In genomic region chr5:143031781-143032724, GRCh38 we compare ENCODE assay signal across 23 cellular contexts.
DNase-seq lines count a peak whose midpoint lies in the region; ATAC-seq, FAIRE-seq and TF ChIP-seq lines count a peak whose summit lies in the region.
"Had no signal": no experiment of that assay in that cellular context is flagged by ENCODE, and none has a peak within 500 bp of the region (broad histone marks: within the 10 kb centered on the region; RNA-seq: fewer than 3 reads in every experiment).

No MANE protein-coding gene starts in this region.

- H3K79me1 ChIP-seq in H1 (ENCODE audit: low read depth, low read length) = no peaks in the 10 kb centered on the region

- CTCF ChIA-PET in SK-N-SH (lab: Yijun Ruan, JAX) (interaction anchor here (0.6 to 1.8 kb wide), 6 partner anchors 7 to 371 kb away, joined by 3 to 6 read pairs (median 3); partner anchors contain the start of gene NR3C1), H1 (lab: Charles Lee; ENCODE audit: partially characterized antibody) (interaction anchor here (1.2 to 1.3 kb wide), 2 partner anchors 8 to 13 kb away, joined by 4 read pairs; no protein-coding TSS in a partner anchor)
- CTCF ChIA-PET in CD4-positive, alpha-beta T cell (lab: Charles Lee) = interaction anchor here (0.5 to 0.6 kb wide), 2 partner anchors 16 to 914 kb away, joined by 3 read pairs; no protein-coding TSS in a partner anchor

- H3K18ac ChIP-seq in H1 (ENCODE audit: extremely low read depth, low read length) = 0 out of 2 replicates have a peak overlapping the region, but pooled peaks have one; percentile 39

- H3K27ac Mint-ChIP-seq in CD4-positive, alpha-beta T cell = no peak overlapping the region
- H3K27ac Mint-ChIP-seq: dendritic cell treated with granulocyte-macrophage colony-stimulating factor and Interleukin-4, amounts not matched to agents 40 ng/mL and 50 ng/mL, for 4 days; type B pancreatic cell had no signal

- H2BK5ac ChIP-seq in H1 (ENCODE audit: low read depth, low read length) = no peak overlapping the region; the same call in 1 of the 2 replicates

- H3K27me3 ChIP-seq in SK-N-SH (ENCODE audit: insufficient read depth) (no peaks in the 10 kb centered on the region), H1 (replicated peaks in 1 of 4; ENCODE audit: control insufficient read depth in 3 of 4, extremely low read depth in 1 of 4, insufficient read depth in 3 of 4, low read length in 3 of 4) (no peaks in the 10 kb centered on the region; a peak in 1 of 7 replicates), small intestine (ENCODE audit: control insufficient read depth in 2 of 2, insufficient read depth in 2 of 2, low read length in 2 of 2) (no peaks in the 10 kb centered on the region)
- H3K27me3 ChIP-seq in CD4-positive, alpha-beta T cell (ENCODE audit: control insufficient read depth, insufficient read depth, low read length) = no peaks in the 10 kb centered on the region
- H3K27me3 ChIP-seq: brain microvascular endothelial cell, gastroesophageal sphincter had no signal

- no peaks in the 10 kb centered on the region for H3K23me2 ChIP-seq in H1 (ENCODE audit: low read depth, low read length)

- H2BK120ac ChIP-seq in H1 (replicated peaks; ENCODE audit: low read depth, low read length) = no peak overlapping the region

- H3K27me3 Mint-ChIP-seq in CD4-positive, alpha-beta T cell = no peaks in the 10 kb centered on the region
- H3K27me3 Mint-ChIP-seq: activated T-cell treated with anti-CD3 and anti-CD28 coated beads, Interleukin-2, amount 50 U/mL, for 24 hours; CD4-positive, alpha-beta memory T cell; dendritic cell treated with granulocyte-macrophage colony-stimulating factor and Interleukin-4, amounts not matched to agents 40 ng/mL and 50 ng/mL, for 4 days; type B pancreatic cell had no signal

- H3K4me3 ChIP-seq in SK-N-SH (ENCODE audit: low read depth in 2 of 2, low read length in 1 of 2) (no peak overlapping the region), H1 (ENCODE audit: extremely low read depth in 1 of 4, insufficient read depth in 2 of 4, low read depth in 3 of 4, low read length in 4 of 4) (no peak overlapping the region), small intestine (ENCODE audit: low read depth in 1 of 2, low read length in 2 of 2) (no peak overlapping the region)
- H3K4me3 ChIP-seq: gastroesophageal sphincter, HAP-1 had no signal

- no peak overlapping the region for H3K4me3 Mint-ChIP-seq in CD4-positive, alpha-beta T cell
- H3K4me3 Mint-ChIP-seq: activated T-cell treated with anti-CD3 and anti-CD28 coated beads, Interleukin-2, amount 50 U/mL, for 24 hours; dendritic cell treated with granulocyte-macrophage colony-stimulating factor and Interleukin-4, amounts not matched to agents 40 ng/mL and 50 ng/mL, for 4 days; type B pancreatic cell had no signal

- TF ChIP-seq RAD21 in SK-N-SH (IDR thresholded peaks at IDR 0.05; ENCODE audit: low read length) (peak; percentile 5; the same call in 1 of the 2 replicates), H1 (IDR thresholded peaks at IDR 0.05 in 1 of 2, conservative IDR thresholded peaks at IDR 0.05 in 1 of 2; ENCODE audit: low read depth in 2 of 2, low read length in 2 of 2) (no peak)

- no peak overlapping the region for H3K14ac ChIP-seq in H1 (ENCODE audit: insufficient read length)

- intact Hi-C loops in head of caudate nucleus (cut with DNase I) = no loop called here
- intact Hi-C loops in CD4-positive, alpha-beta T cell (cut with DNase I, micrococcal nuclease) = loop anchor here in 1 of 2 experiments (5.0 kb wide), 1 partner anchor 795 kb away; no protein-coding TSS in a partner anchor

- no peaks in the 10 kb centered on the region for H3K9me2 ChIP-seq in SK-N-SH

- H3K9me3 ChIP-seq in SK-N-SH (no peaks in the 10 kb centered on the region), H1 (ENCODE audit: insufficient read depth in 2 of 2, low read depth in 1 of 2, low read length in 1 of 2) (no peaks in the 10 kb centered on the region), small intestine (ENCODE audit: control insufficient read depth, low read depth) (no peaks in the 10 kb centered on the region)
- H3K9me3 ChIP-seq in CD4-positive, alpha-beta T cell (ENCODE audit: control insufficient read depth, low read length) = no peaks in the 10 kb centered on the region
- H3K9me3 ChIP-seq: gastroesophageal sphincter, HAP-1 had no signal

- no peak overlapping the region for H4K5ac ChIP-seq in H1 (ENCODE audit: insufficient read length, low read depth, low read length)

- no peak overlapping the region for H4K91ac ChIP-seq in H1 (replicated peaks; ENCODE audit: insufficient read length, low read length)

- WGBS in SK-N-SH (ENCODE audit: low lambda C conversion rate) = 84% methylated on average over 13 of the region's 13 CpGs
- WGBS in H1 (ENCODE audit: extremely low coverage in 1 of 2, insufficient coverage in 1 of 2, insufficient read length in 1 of 2, insufficient replicate concordance in 2 of 2, low coverage in 1 of 2, low lambda C conversion rate in 2 of 2, missing lambda C conversion rate in 1 of 2), 2 experiments = 85% methylated on average over 13 of the region's 13 CpGs; no CpG with 5 or more reads in 1 of the 2 experiments
- WGBS in small intestine, 3 donors = 57 to 74% (median 68%) methylated on average over 13 of the region's 13 CpGs

- H3K79me2 ChIP-seq in SK-N-SH (ENCODE audit: insufficient read depth) = no peaks in the 10 kb centered on the region
- H3K79me2 ChIP-seq in H1 (ENCODE audit: control insufficient read depth in 1 of 2, insufficient read depth in 2 of 2, low read length in 2 of 2) = no peaks in the 10 kb centered on the region

- H3K9ac ChIP-seq in SK-N-SH (no peak overlapping the region), H1 (replicated peaks in 1 of 4; ENCODE audit: extremely low read depth in 1 of 4, low read depth in 3 of 4, low read length in 3 of 4) (no peak overlapping the region)

- H3K23ac ChIP-seq in H1 (ENCODE audit: insufficient read length) = no peak overlapping the region

- no peaks in the 10 kb centered on the region for H3K9me3 Mint-ChIP-seq in CD4-positive, alpha-beta T cell
- H3K9me3 Mint-ChIP-seq: activated naive CD4-positive, alpha-beta T cell treated with anti-CD3 and anti-CD28 coated beads, Interleukin-2, amount 50 U/mL, for 72 hours; activated T-cell treated with anti-CD3 and anti-CD28 coated beads, Interleukin-2, amount 50 U/mL, for 24 hours; CD4-positive, alpha-beta memory T cell; dendritic cell treated with granulocyte-macrophage colony-stimulating factor and Interleukin-4, amounts not matched to agents 40 ng/mL and 50 ng/mL, for 4 days; type B pancreatic cell had no signal

- H3K36me3 Mint-ChIP-seq in CD4-positive, alpha-beta T cell (ENCODE audit: low read depth) = peaks cover 5% of the 10 kb centered on the region

- peak overlapping the region; percentile 35; the same call in 1 of the 2 replicates for H2BK12ac ChIP-seq in H1 (ENCODE audit: low read depth, low read length)

- H2AK5ac ChIP-seq in H1 (ENCODE audit: low read depth, low read length) = no peak overlapping the region

- H2AFZ ChIP-seq in SK-N-SH (ENCODE audit: low read depth) (no peak overlapping the region), H1 (ENCODE audit: low read length) (no peak overlapping the region)

- H4K20me1 ChIP-seq in SK-N-SH (ENCODE audit: insufficient read depth) (no peaks in the 10 kb centered on the region), H1 (replicated peaks in 1 of 2; ENCODE audit: control insufficient read depth in 1 of 2, insufficient read depth in 2 of 2, low read length in 2 of 2) (no peaks in the 10 kb centered on the region)

- H3F3A ChIP-seq in SK-N-SH (replicated peaks; ENCODE audit: insufficient read depth) = peaks cover 13% of the 10 kb centered on the region

- H2BK15ac ChIP-seq in H1 (ENCODE audit: low read length) = no peak overlapping the region; the same call in 1 of the 2 replicates

- H3K36me3 ChIP-seq in SK-N-SH (replicated peaks in 1 of 2; ENCODE audit: control insufficient read depth in 1 of 2, insufficient read depth in 2 of 2, low read length in 1 of 2) (peaks cover 0 to 5% of the 10 kb centered on the region in 2 experiments), H1 (ENCODE audit: control insufficient read depth in 2 of 4, insufficient read depth in 4 of 4, low read length in 3 of 4) (no peaks in the 10 kb centered on the region), small intestine (ENCODE audit: control insufficient read depth in 2 of 2, insufficient read depth in 2 of 2, low read length in 2 of 2) (no peaks in the 10 kb centered on the region)
- H3K36me3 ChIP-seq: brain microvascular endothelial cell, gastroesophageal sphincter, HAP-1 had no signal

- H3K4me1 ChIP-seq in SK-N-SH (ENCODE audit: control insufficient read depth in 1 of 2, insufficient read depth in 2 of 2, low read depth in 1 of 2, low read length in 1 of 2) = peaks cover 0 to 7% of the 10 kb centered on the region in 2 experiments; a peak in 2 of 4 replicates
- peaks cover 0 to 6% (median 5%) of the 10 kb centered on the region in 4 experiments; a peak in 4 of 7 replicates for H3K4me1 ChIP-seq in H1 (replicated peaks in 1 of 4; ENCODE audit: control insufficient read depth in 3 of 4, insufficient read depth in 4 of 4, low read length in 3 of 4)
- peaks cover 2 to 6% of the 10 kb centered on the region in 2 donors for H3K4me1 ChIP-seq in small intestine (ENCODE audit: control insufficient read depth in 2 of 2, insufficient read depth in 1 of 2, low read depth in 1 of 2, low read length in 1 of 2)
- H3K4me1 ChIP-seq: gastroesophageal sphincter had no signal

- DNase-seq in SK-N-SH (peak; percentile 33), NCI-H69 (lab: John Stamatoyannopoulos, UW) (peak; percentile 73), H1 (ENCODE audit: low read depth in 1 of 2, low spot score in 2 of 2) (no peak), small intestine (peak; percentile 42), head of caudate nucleus (no peak), dedifferentiated amniotic fluid mesenchymal stem cell (ENCODE audit: extremely low spot score) (no peak)
- DNase-seq in CD4-positive, alpha-beta T cell = no peak
- DNase-seq: activated CD4-positive, alpha-beta T cell treated with anti-CD3 and anti-CD28 coated beads, Interleukin-2, amount 50 U/mL, for 48 hours; activated T-cell treated with anti-CD3 and anti-CD28 coated beads, Interleukin-2, amount 50 U/mL, for 24 hours; brain microvascular endothelial cell; CD4-positive, alpha-beta memory T cell; midbrain; NCI-H2107; stimulated activated naive CD4-positive, alpha-beta T cell had no signal

- H3K27ac ChIP-seq in SK-N-SH (ENCODE audit: low read depth in 2 of 2, low read length in 1 of 2) (peak overlapping the region in 1 of 2 experiments; percentile 62; a peak in 2 of 4 replicates), H1 (ENCODE audit: low read depth, low read length) (no peak overlapping the region), small intestine (ENCODE audit: low read depth in 1 of 2, low read length in 1 of 2) (no peak overlapping the region)
- H3K27ac ChIP-seq in CD4-positive, alpha-beta T cell (ENCODE audit: low read depth, low read length) = no peak overlapping the region
- H3K27ac ChIP-seq: brain microvascular endothelial cell, epithelial cell of prostate, gastroesophageal sphincter, RWPE1 had no signal

- peaks cover 25% of the 10 kb centered on the region for H3K4me1 Mint-ChIP-seq in CD4-positive, alpha-beta T cell (ENCODE audit: low read depth)

- H3K56ac ChIP-seq in H1 (replicated peaks; ENCODE audit: insufficient read length, low read depth, low read length) = no peak overlapping the region

- no peak overlapping the region for H3K4me2 ChIP-seq in SK-N-SH
- no peak overlapping the region for H3K4me2 ChIP-seq in H1 (ENCODE audit: insufficient read depth in 1 of 2, low read depth in 2 of 2, low read length in 2 of 2)

- ATAC-seq in SK-N-SH treated with all-trans-retinoic acid at 6 μM for 48 hours = no peak
- ATAC-seq in CD4-positive, alpha-beta T cell (ENCODE audit: poor library complexity) = no peak
- ATAC-seq: activated naive CD4-positive, alpha-beta T cell treated with anti-CD3 and anti-CD28 coated beads, Interleukin-2, amount 50 U/mL, for 72 hours; gastroesophageal sphincter; left lobe of liver had no signal

- TF ChIP-seq CTCF in SK-N-SH (IDR thresholded peaks at IDR 0.05) = no peak
- no peak for TF ChIP-seq CTCF in H1 (IDR thresholded peaks at IDR 0.05; ENCODE audit: control extremely low read depth in 1 of 3, insufficient read depth in 1 of 3, low read depth in 1 of 3, low read length in 3 of 3)
- TF ChIP-seq CTCF in CD4-positive, alpha-beta T cell (IDR thresholded peaks at IDR 0.05) = no peak

- H3K4ac ChIP-seq in H1 (replicated peaks; ENCODE audit: insufficient read length, low read depth, low read length) = no peak overlapping the region

- H4K8ac ChIP-seq in H1 (ENCODE audit: extremely low read depth, insufficient read depth, low read length) = no peak overlapping the region

- FAIRE-seq in H1 (lab: Jason Lieb, UNC) (no peak), small intestine (lab: Jason Lieb, UNC) (no peak)

- no peak for TF ChIP-seq POLR2A in H1 (IDR thresholded peaks at IDR 0.05; ENCODE audit: control extremely low read depth in 1 of 2, low read depth in 2 of 2, low read length in 2 of 2)

- TF ChIP-seq EP300 in SK-N-SH (IDR thresholded peaks at IDR 0.05; ENCODE audit: borderline replicate concordance in 1 of 2, low read depth in 1 of 2, low read length in 1 of 2) (peak in 1 of 2 experiments; percentile 29; a peak in 1 of 4 replicates), H1 (IDR thresholded peaks at IDR 0.05; ENCODE audit: borderline replicate concordance in 1 of 2, low read depth in 2 of 2, low read length in 2 of 2) (no peak)

- POLR2A ChIA-PET in SK-N-SH (lab: Yijun Ruan, JAX) (interaction anchor here (0.6 kb wide), 2 partner anchors 8 to 90 kb away, joined by 3 to 4 read pairs; no protein-coding TSS in a partner anchor), H1 (lab: Charles Lee; ENCODE audit: partially characterized antibody) (interaction anchor here (0.8 kb wide), 1 partner anchor 8 kb away, joined by 3 read pairs; no protein-coding TSS in a partner anchor)
- POLR2A ChIA-PET in CD4-positive, alpha-beta T cell (lab: Charles Lee) = no interaction called here

- no peak overlapping the region for H2BK20ac ChIP-seq in H1 (ENCODE audit: low read length)

Comparison
In these comparisons a context has a peak if more than half of its experiments do, and no peak if none do; other contexts are left out.
1. DNase-seq: peak in SK-N-SH (single experiment), NCI-H69 (single experiment) and small intestine (single experiment); none in H1 (0 of 2), head of caudate nucleus (0 of 42), dedifferentiated amniotic fluid mesenchymal stem cell (single experiment) and CD4-positive, alpha-beta T cell (0 of 10).
2. Of the 17 proteins assayed by ChIP-seq in both H1 and SK-N-SH: peak only in H1: none; only in SK-N-SH: CHD2 and RAD21; in both: none; in neither: 14; mixed calls (peak in some experiments, not most) for 1.